ENCODE assay signal across 8 cellular contexts in the genomic region with DNA sequence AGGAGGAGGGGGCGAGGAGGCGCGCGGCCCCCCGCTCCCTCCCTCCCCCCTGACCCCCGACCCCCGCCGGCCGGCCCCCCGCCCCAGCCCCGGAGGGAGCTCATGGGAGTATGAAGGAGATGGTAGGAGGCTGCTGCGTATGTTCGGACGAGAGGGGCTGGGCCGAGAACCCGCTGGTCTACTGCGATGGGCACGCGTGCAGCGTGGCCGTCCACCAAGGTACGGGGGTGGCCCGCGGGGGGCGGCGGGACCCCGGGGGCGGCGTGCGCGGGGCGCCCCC. TPM values are rescaled to one million over a fixed set of nuclear protein-coding genes. Genes with fewer than 3 reads are reported as not detected.
DNase-seq lines count a peak whose midpoint lies in the region; ATAC-seq, FAIRE-seq and TF ChIP-seq lines count a peak whose summit lies in the region.

No MANE protein-coding gene starts in this region.

- H3K9me2 ChIP-seq in PC-9 (ENCODE audit: insufficient read depth) = no peaks in the 10 kb centered on the region

- ATAC-seq in pancreas (no peak), HG02852 (IDR thresholded peaks at IDR 0.05; ENCODE audit: unreplicated experiment) (no peak), GM18909 (IDR thresholded peaks at IDR 0.05; ENCODE audit: poor library complexity, unreplicated experiment) (no peak)

- no peaks in the 10 kb centered on the region for H3K9me1 ChIP-seq in endothelial cell of umbilical vein (replicated peaks; ENCODE audit: control insufficient read depth, extremely low read depth, insufficient read depth, low read length)

- H3K4me3 ChIP-seq in PC-9 (peak overlapping the region; percentile 97; the same call in 1 of the 2 replicates), endothelial cell of umbilical vein (replicated peaks in 1 of 3; ENCODE audit: insufficient read depth in 1 of 3, low read depth in 1 of 3, low read length in 3 of 3) (peak overlapping the region; percentile 51 to 87 (median 81)), pancreas (peak overlapping the region; percentile 58 to 76 (median 74))

- TF ChIP-seq CTCF in PC-9 (conservative IDR thresholded peaks at IDR 0.05) (no peak), endothelial cell of umbilical vein (IDR thresholded peaks at IDR 0.05; ENCODE audit: extremely low read depth in 1 of 2, insufficient read depth in 1 of 2, low read depth in 1 of 2, low read length in 2 of 2) (no peak), pancreas (IDR thresholded peaks at IDR 0.05) (no peak)

- no peak for TF ChIP-seq POLR2A in endothelial cell of umbilical vein (IDR thresholded peaks at IDR 0.05; ENCODE audit: low read depth, low read length)
- TF ChIP-seq POLR2A in H54 (IDR thresholded peaks at IDR 0.05; ENCODE audit: low read depth, low read length) = no peak

- H3K9ac ChIP-seq in ES-I3 (ENCODE audit: low read depth, low read length) = peak overlapping the region; percentile 76; the same call in 1 of the 2 replicates
- peak overlapping the region; percentile 50 for H3K9ac ChIP-seq in endothelial cell of umbilical vein (replicated peaks; ENCODE audit: extremely low read depth, insufficient read depth, low read length)

- dilution Hi-C loops in endothelial cell of umbilical vein (cut with MboI; ENCODE audit: extremely low pct_ligation_motif_present, low sequenced_read_pairs) = no loop called here

- H3F3A ChIP-seq in PC-9 (ENCODE audit: insufficient read depth, low read depth) = peaks cover 48% of the 10 kb centered on the region

- H3K4me2 ChIP-seq in PC-9 (peak overlapping the region; percentile 100), endothelial cell of umbilical vein (ENCODE audit: insufficient read depth, low read length) (peak overlapping the region; percentile 62)

- H3K27me3 ChIP-seq in PC-9 (ENCODE audit: insufficient read depth, low read depth) (no peaks in the 10 kb centered on the region), endothelial cell of umbilical vein (ENCODE audit: control insufficient read depth in 2 of 2, insufficient read depth in 2 of 2, low read length in 2 of 2) (no peaks in the 10 kb centered on the region), pancreas (no peaks in the 10 kb centered on the region)

- H3K27ac ChIP-seq in PC-9 (no peak overlapping the region), endothelial cell of umbilical vein (ENCODE audit: insufficient read depth, low read depth, low read length) (no peak overlapping the region), pancreas (peak overlapping the region; percentile 22 to 90 (median 72))

- intact Hi-C loops in PC-9 (cut with micrococcal nuclease; ENCODE audit: unreplicated experiment) (loop anchor here (2.0 kb wide), 1 partner anchor 43 kb away; a partner anchor contains a TSS), endothelial cell of umbilical vein (cut with micrococcal nuclease) (no loop called here), pancreas (cut with DNase I) (no loop called here)

- DNase-seq in PC-9 (peak in 1 of 2 experiments; percentile 31), endothelial cell of umbilical vein (ENCODE audit: low read depth, low spot score) (no peak), pancreas (peak in 1 of 6 donors; percentile 53), Ammon's horn (ENCODE audit: low spot score) (no peak), H54 (ENCODE audit: insufficient read length, low spot score) (no peak)

- peaks cover 12% of the 10 kb centered on the region; the same call in 1 of the 2 replicates for H3K4me1 ChIP-seq in ES-I3 (ENCODE audit: insufficient read depth, low read length)
- peaks cover 17% of the 10 kb centered on the region for H3K4me1 ChIP-seq in PC-9 (replicated peaks; ENCODE audit: insufficient read depth)
- H3K4me1 ChIP-seq in endothelial cell of umbilical vein (ENCODE audit: control insufficient read depth, extremely low read depth, insufficient read depth, low read length) = peaks cover 40% of the 10 kb centered on the region
- peaks cover 5 to 15% (median 10%) of the 10 kb centered on the region in 3 donors for H3K4me1 ChIP-seq in pancreas

- CTCF ChIA-PET in PC-9 (lab: Charles Lee) (interaction anchor here (0.6 to 0.7 kb wide), 2 partner anchors 148 to 372 kb away, joined by 3 to 5 read pairs; no protein-coding TSS in a partner anchor), endothelial cell of umbilical vein (lab: Charles Lee) (interaction anchor here (1.0 to 3.8 kb wide), 10 partner anchors 9 to 164 kb away, joined by 3 to 39 read pairs (median 5); a partner anchor contains a TSS)

- BruUV-seq in PC-9 (replicated peaks; lab: Mats Ljungman, UMichigan) (no TSS peak), endothelial cell of umbilical vein (replicated peaks; lab: Mats Ljungman, UMichigan) (no TSS peak)

- FAIRE-seq in endothelial cell of umbilical vein (lab: Jason Lieb, UNC) = no peak
- no peak for FAIRE-seq in pancreas (lab: Jason Lieb, UNC)
- FAIRE-seq in H54 (lab: Jason Lieb, UNC) = no peak

- no peaks in the 10 kb centered on the region for H3K9me3 ChIP-seq in ES-I3 (ENCODE audit: control insufficient read depth, insufficient read depth, low read length)
- no peaks in the 10 kb centered on the region for H3K9me3 ChIP-seq in PC-9 (ENCODE audit: insufficient read depth, low read depth)
- no peaks in the 10 kb centered on the region for H3K9me3 ChIP-seq in endothelial cell of umbilical vein (replicated peaks; ENCODE audit: control insufficient read depth, insufficient read depth, low read length)
- no peaks in the 10 kb centered on the region for H3K9me3 ChIP-seq in pancreas

- no peaks in the 10 kb centered on the region for H3K36me3 ChIP-seq in ES-I3 (ENCODE audit: insufficient read depth, low read length)
- H3K36me3 ChIP-seq in PC-9 (ENCODE audit: low read depth) = peaks cover 21% of the 10 kb centered on the region
- H3K36me3 ChIP-seq in endothelial cell of umbilical vein (ENCODE audit: control insufficient read depth in 2 of 2, extremely low read depth in 1 of 2, insufficient read depth in 2 of 2, low read length in 2 of 2) = peaks cover 0 to 14% of the 10 kb centered on the region in 2 experiments
- no peaks in the 10 kb centered on the region for H3K36me3 ChIP-seq in pancreas

- WGBS in pancreas, 2 donors = 0 to 2% methylated on average over 2 to 17 of the region's 32 CpGs

- POLR2A ChIA-PET in PC-9 (lab: Charles Lee; ENCODE audit: unreplicated experiment) (interaction anchor here (0.6 kb wide), 1 partner anchor 147 kb away, joined by 4 read pairs; no protein-coding TSS in a partner anchor), endothelial cell of umbilical vein (lab: Charles Lee) (interaction anchor here (0.7 to 1.5 kb wide), 2 partner anchors 18 to 30 kb away, joined by 3 to 5 read pairs; no protein-coding TSS in a partner anchor)

- H3K79me2 ChIP-seq in PC-9 (ENCODE audit: low read depth) = peaks cover 60% of the 10 kb centered on the region
- H3K79me2 ChIP-seq in endothelial cell of umbilical vein (ENCODE audit: control insufficient read depth, insufficient read depth, low read length) = peaks cover 16% of the 10 kb centered on the region

- H4K20me1 ChIP-seq in PC-9 (ENCODE audit: insufficient read depth) (peaks cover 27% of the 10 kb centered on the region), endothelial cell of umbilical vein (replicated peaks; ENCODE audit: control insufficient read depth, extremely low read depth, insufficient read depth, low read length) (no peaks in the 10 kb centered on the region)

- H2AFZ ChIP-seq in PC-9 = no peak overlapping the region; the same call in 1 of the 2 replicates
- H2AFZ ChIP-seq in endothelial cell of umbilical vein (ENCODE audit: low read depth, low read length) = no peak overlapping the region

RNA-seq across cellular contexts. Expression of a gene that starts 0.4 kb away (rescaled TPM):
- total RNA-seq in PC-9 (2021) (113 and 127 TPM in 2 replicates), endothelial cell of umbilical vein (85.4 and 86.6 TPM in 2 replicates), pancreas (100 to 1,000 TPM in 1 of 6 donors, 10 to 100 TPM in 5; 51.3 to 112 (median 67.4) TPM)
- polyA plus RNA-seq in endothelial cell of umbilical vein (32.1 and 35.7 TPM in 2 replicates), pancreas (100 to 1,000 TPM in 1 of 2 donors, 10 to 100 TPM in 1; 69.9 to 181 TPM)
- 21.1 and 29.6 TPM in 2 replicates for polyA plus RNA-seq in endothelial cell of umbilical vein (2011; cell fraction: cytosol; rRNA removed)
- polyA plus RNA-seq in endothelial cell of umbilical vein (2011; cell fraction: nucleus; rRNA removed) = 144 and 172 TPM in 2 replicates
- 37.7 and 42.7 TPM in 2 replicates for polyA plus RNA-seq in endothelial cell of umbilical vein (2012)
- 68.1 and 78.3 TPM in 2 replicates for polyA minus RNA-seq in endothelial cell of umbilical vein
- polyA minus RNA-seq in endothelial cell of umbilical vein (2011; cell fraction: cytosol; rRNA and poly(A)+ RNA removed) = 34.7 TPM
- polyA minus RNA-seq in endothelial cell of umbilical vein (2011; cell fraction: nucleus; rRNA and poly(A)+ RNA removed) = 72.9 and 91.4 TPM in 2 replicates

RNA-seq across cellular contexts. Expression of a gene that starts 24.7 kb away (rescaled TPM):
- total RNA-seq in PC-9 (2021) = 36.6 and 38.1 TPM in 2 replicates
- 22.6 and 23.7 TPM in 2 replicates for total RNA-seq in endothelial cell of umbilical vein
- polyA plus RNA-seq in endothelial cell of umbilical vein = 8.7 and 11.1 TPM in 2 replicates
- 8.8 and 10.9 TPM in 2 replicates for polyA plus RNA-seq in endothelial cell of umbilical vein (2011; cell fraction: cytosol; rRNA removed)
- polyA plus RNA-seq in endothelial cell of umbilical vein (2011; cell fraction: nucleus; rRNA removed) = 3.4 and 4.0 TPM in 2 replicates
- polyA plus RNA-seq in endothelial cell of umbilical vein (2012) = 16.3 and 17.9 TPM in 2 replicates
- polyA minus RNA-seq in endothelial cell of umbilical vein = 2.0 and 2.6 TPM in 2 replicates
- polyA minus RNA-seq in endothelial cell of umbilical vein (2011; cell fraction: cytosol; rRNA and poly(A)+ RNA removed) = 18.3 TPM
- polyA minus RNA-seq in endothelial cell of umbilical vein (2011; cell fraction: nucleus; rRNA and poly(A)+ RNA removed) = 1.1 and 2.0 TPM in 2 replicates
- total RNA-seq in pancreas = 10 to 100 TPM; 27.5 to 44.3 (median 30.9) TPM
- 10 to 100 TPM; 28.1 to 34.9 TPM for polyA plus RNA-seq in pancreas

RNA-seq across cellular contexts. Expression of a gene that starts 30.7 kb away (rescaled TPM):
- 8.4 and 10.6 TPM in 2 replicates for total RNA-seq in PC-9 (2021)
- 2.6 and 2.9 TPM in 2 replicates for total RNA-seq in endothelial cell of umbilical vein
- polyA plus RNA-seq in endothelial cell of umbilical vein = 0.43 and 0.54 TPM in 2 replicates
- 0.67 and 0.82 TPM in 2 replicates for polyA plus RNA-seq in endothelial cell of umbilical vein (2011; cell fraction: cytosol; rRNA removed)
- 0.36 and 0.38 TPM in 2 replicates for polyA plus RNA-seq in endothelial cell of umbilical vein (2011; cell fraction: nucleus; rRNA removed)
- 4.5 and 5.2 TPM in 2 replicates for polyA plus RNA-seq in endothelial cell of umbilical vein (2012)
- 0.44 and 0.68 TPM in 2 replicates for polyA minus RNA-seq in endothelial cell of umbilical vein
- 5.8 TPM for polyA minus RNA-seq in endothelial cell of umbilical vein (2011; cell fraction: cytosol; rRNA and poly(A)+ RNA removed)
- polyA minus RNA-seq in endothelial cell of umbilical vein (2011; cell fraction: nucleus; rRNA and poly(A)+ RNA removed) = 0.10 and 0.34 TPM in 2 replicates
- total RNA-seq in pancreas = 1 to 10 TPM; 2.4 to 4.3 (median 3.1) TPM
- polyA plus RNA-seq in pancreas = 1 to 10 TPM in 1 of 2 donors, under 1 TPM in 1; 0.49 to 1.4 TPM

RNA-seq across cellular contexts. Expression of a gene that starts 42.7 kb away (rescaled TPM):
- total RNA-seq in PC-9 (2021) (26.9 and 43.3 TPM in 2 replicates), endothelial cell of umbilical vein (77.5 and 78.4 TPM in 2 replicates), pancreas (10 to 100 TPM; 12.9 to 25.2 (median 21.1) TPM)
- polyA plus RNA-seq in endothelial cell of umbilical vein (39.8 and 45.3 TPM in 2 replicates), pancreas (10 to 100 TPM; 39.2 to 39.6 TPM)
- 28.6 and 32.6 TPM in 2 replicates for polyA plus RNA-seq in endothelial cell of umbilical vein (2011; cell fraction: cytosol; rRNA removed)
- 29.6 and 36.9 TPM in 2 replicates for polyA plus RNA-seq in endothelial cell of umbilical vein (2011; cell fraction: nucleus; rRNA removed)
- polyA plus RNA-seq in endothelial cell of umbilical vein (2012) = 55.8 and 74.4 TPM in 2 replicates
- polyA minus RNA-seq in endothelial cell of umbilical vein = 20.3 and 20.9 TPM in 2 replicates
- polyA minus RNA-seq in endothelial cell of umbilical vein (2011; cell fraction: cytosol; rRNA and poly(A)+ RNA removed) = 16.7 TPM
- 7.9 and 14.5 TPM in 2 replicates for polyA minus RNA-seq in endothelial cell of umbilical vein (2011; cell fraction: nucleus; rRNA and poly(A)+ RNA removed)

RNA-seq across cellular contexts. Expression of a gene that starts 47.1 kb away (rescaled TPM):
- total RNA-seq in PC-9 (2021) = 262 and 278 TPM in 2 replicates
- 213 and 227 TPM in 2 replicates for total RNA-seq in endothelial cell of umbilical vein
- 685 and 705 TPM in 2 replicates for polyA plus RNA-seq in endothelial cell of umbilical vein
- polyA plus RNA-seq in endothelial cell of umbilical vein (2011; cell fraction: cytosol; rRNA removed) = 539 and 649 TPM in 2 replicates
- 229 and 250 TPM in 2 replicates for polyA plus RNA-seq in endothelial cell of umbilical vein (2011; cell fraction: nucleus; rRNA removed)
- 242 and 303 TPM in 2 replicates for polyA plus RNA-seq in endothelial cell of umbilical vein (2012)
- polyA minus RNA-seq in endothelial cell of umbilical vein = 271 and 276 TPM in 2 replicates
- 192 TPM for polyA minus RNA-seq in endothelial cell of umbilical vein (2011; cell fraction: cytosol; rRNA and poly(A)+ RNA removed)
- polyA minus RNA-seq in endothelial cell of umbilical vein (2011; cell fraction: nucleus; rRNA and poly(A)+ RNA removed) = 33.6 and 42.4 TPM in 2 replicates
- total RNA-seq in pancreas = 10 to 100 TPM; 27.7 to 74.7 (median 54.5) TPM
- 100 to 1,000 TPM; 104 to 107 TPM for polyA plus RNA-seq in pancreas

Comparison
In these comparisons a context has a peak if more than half of its experiments do, and no peak if none do; other contexts are left out.
1. H3K27ac ChIP-seq: peak in pancreas (4 of 4); none in PC-9 (single experiment) and endothelial cell of umbilical vein (single experiment).
2. Peak in every context shown above with its lines, with median percentiles within 50 percentile points of each other: H3K4me3 ChIP-seq.